8 cellular contexts compared by ENCODE assay signal in genomic region chr7:76201732-76202665, GRCh38. TPM values are rescaled to one million over a fixed set of nuclear protein-coding genes. Genes with fewer than 3 reads are reported as not detected.
DNase-seq lines count a peak whose midpoint lies in the region; ATAC-seq and TF ChIP-seq lines count a peak whose summit lies in the region.

A gene with protein sequence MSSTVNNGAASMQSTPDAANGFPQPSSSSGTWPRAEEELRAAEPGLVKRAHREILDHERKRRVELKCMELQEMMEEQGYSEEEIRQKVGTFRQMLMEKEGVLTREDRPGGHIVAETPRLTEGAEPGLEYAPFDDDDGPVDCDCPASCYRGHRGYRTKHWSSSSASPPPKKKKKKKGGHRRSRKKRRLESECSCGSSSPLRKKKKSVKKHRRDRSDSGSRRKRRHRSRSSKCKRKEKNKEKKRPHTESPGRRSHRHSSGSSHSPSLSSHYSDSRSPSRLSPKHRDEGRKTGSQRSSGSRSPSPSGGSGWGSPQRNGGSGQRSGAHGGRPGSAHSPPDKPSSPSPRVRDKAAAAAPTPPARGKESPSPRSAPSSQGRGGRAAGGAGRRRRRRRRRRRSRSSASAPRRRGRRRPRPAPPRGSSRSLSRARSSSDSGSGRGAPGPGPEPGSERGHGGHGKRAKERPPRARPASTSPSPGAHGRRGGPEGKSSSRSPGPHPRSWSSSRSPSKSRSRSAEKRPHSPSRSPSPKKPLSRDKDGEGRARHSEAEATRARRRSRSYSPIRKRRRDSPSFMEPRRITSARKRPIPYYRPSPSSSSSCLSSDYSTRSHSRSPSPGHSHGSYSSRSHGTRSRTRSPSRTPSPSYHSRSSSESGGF (plus strand): TSS chr7:76201896. CDS start chr7:76235067, 33,171 bp downstream.

- TF ChIP-seq RAD21 in liver (IDR thresholded peaks at IDR 0.05) = peak in 1 of 2 donors; percentile 48

- H3K36me3 ChIP-seq in GM06990 (ENCODE audit: control insufficient read depth, insufficient read depth, low read length) (no peaks in the 10 kb centered on the region), liver (ENCODE audit: control insufficient read depth in 4 of 4, insufficient read depth in 3 of 4, low read depth in 1 of 4, low read length in 3 of 4) (no peaks in the 10 kb centered on the region)

- peak; percentile 35 for TF ChIP-seq CTCF in GM06990 (IDR thresholded peaks at IDR 0.05; ENCODE audit: insufficient read depth, low read length, poor library complexity, severe bottlenecking)
- TF ChIP-seq CTCF in liver (IDR thresholded peaks at IDR 0.05; ENCODE audit: low read depth, low read length, missing input control) = peak; percentile 56

- peak; percentile 72 for ATAC-seq in HG03432 (IDR thresholded peaks at IDR 0.05; ENCODE audit: unreplicated experiment)
- no peak for ATAC-seq in GM21737 (IDR thresholded peaks at IDR 0.05; ENCODE audit: unreplicated experiment)

- H3K4me3 ChIP-seq in GM06990 (replicated peaks; ENCODE audit: low read depth, low read length) = no peak within 1 kb of the TSS
- peak within 1 kb of the TSS in 1 of 3 donors; percentile 23 for H3K4me3 ChIP-seq in liver (ENCODE audit: low read depth in 1 of 3, low read length in 3 of 3)

- H3K27me3 ChIP-seq in GM06990 (replicated peaks; ENCODE audit: control insufficient read depth, insufficient read depth, low read length) (no peaks in the 10 kb centered on the region), liver (ENCODE audit: control insufficient read depth in 4 of 4, insufficient read depth in 4 of 4, low read length in 3 of 4) (peaks cover 0 to 2% (median 0%) of the 10 kb centered on the region in 4 donors)

- H3K4me1 ChIP-seq in liver (ENCODE audit: control insufficient read depth in 4 of 4, insufficient read depth in 4 of 4, low read length in 3 of 4) = peaks cover 0 to 4% (median 1%) of the 10 kb centered on the region in 4 donors

- H3K9me3 ChIP-seq in liver (ENCODE audit: control insufficient read depth in 4 of 4, low read length in 3 of 4) = no peaks in the 10 kb centered on the region

- H3K9ac ChIP-seq in liver (ENCODE audit: low read depth in 1 of 2, low read length in 2 of 2) = no peak within 1 kb of the TSS

- WGBS in liver = 3% methylated on average over 57 of the region's 57 CpGs

- DNase-seq in GM06990 (ENCODE audit: extremely low read depth, insufficient read length) (peak; percentile 74), NCI-H526 treated with DMSO at 0.1 percent for 48 hours (lab: John Stamatoyannopoulos, UW) (peak; percentile 76), dermis blood vessel endothelial cell (peak; percentile 86)
- DNase-seq in activated CD4-positive, alpha-beta T cell treated with anti-CD3 and anti-CD28 coated beads, Interleukin-2, amount 50 U/mL, for 4 hours = peak; percentile 76 to 78
- peak; percentile 70 to 86 for DNase-seq in stimulated activated CD4-positive, alpha-beta T cell treated with anti-CD3 and anti-CD28 coated beads, Interleukin-4, amount 100 ng/mL, for 4 hours

- H3K27ac ChIP-seq in liver (ENCODE audit: low read depth in 1 of 2, low read length in 2 of 2) = no peak within 1 kb of the TSS

TF ChIP-seq in liver, 16 proteins besides CTCF, POLR2A, EP300 and RAD21:
- TF ChIP-seq GABPA (IDR thresholded peaks at IDR 0.05 in 1 of 2, conservative IDR thresholded peaks at IDR 0.05 in 1 of 2) = no peak
- TF ChIP-seq, protein P1, sequence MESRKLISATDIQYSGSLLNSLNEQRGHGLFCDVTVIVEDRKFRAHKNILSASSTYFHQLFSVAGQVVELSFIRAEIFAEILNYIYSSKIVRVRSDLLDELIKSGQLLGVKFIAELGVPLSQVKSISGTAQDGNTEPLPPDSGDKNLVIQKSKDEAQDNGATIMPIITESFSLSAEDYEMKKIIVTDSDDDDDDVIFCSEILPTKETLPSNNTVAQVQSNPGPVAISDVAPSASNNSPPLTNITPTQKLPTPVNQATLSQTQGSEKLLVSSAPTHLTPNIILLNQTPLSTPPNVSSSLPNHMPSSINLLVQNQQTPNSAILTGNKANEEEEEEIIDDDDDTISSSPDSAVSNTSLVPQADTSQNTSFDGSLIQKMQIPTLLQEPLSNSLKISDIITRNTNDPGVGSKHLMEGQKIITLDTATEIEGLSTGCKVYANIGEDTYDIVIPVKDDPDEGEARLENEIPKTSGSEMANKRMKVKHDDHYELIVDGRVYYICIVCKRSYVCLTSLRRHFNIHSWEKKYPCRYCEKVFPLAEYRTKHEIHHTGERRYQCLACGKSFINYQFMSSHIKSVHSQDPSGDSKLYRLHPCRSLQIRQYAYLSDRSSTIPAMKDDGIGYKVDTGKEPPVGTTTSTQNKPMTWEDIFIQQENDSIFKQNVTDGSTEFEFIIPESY (IDR thresholded peaks at IDR 0.05) = no peak
- TF ChIP-seq HNF4A (conservative IDR thresholded peaks at IDR 0.05) = no peak
- no peak for TF ChIP-seq EGR1 (IDR thresholded peaks at IDR 0.05; ENCODE audit: low read depth in 2 of 2)
- TF ChIP-seq FOXA1 (IDR thresholded peaks at IDR 0.05) = no peak
- TF ChIP-seq HNF4G (IDR thresholded peaks at IDR 0.05) = no peak
- TF ChIP-seq MAX (IDR thresholded peaks at IDR 0.05) = no peak
- TF ChIP-seq, protein P2, sequence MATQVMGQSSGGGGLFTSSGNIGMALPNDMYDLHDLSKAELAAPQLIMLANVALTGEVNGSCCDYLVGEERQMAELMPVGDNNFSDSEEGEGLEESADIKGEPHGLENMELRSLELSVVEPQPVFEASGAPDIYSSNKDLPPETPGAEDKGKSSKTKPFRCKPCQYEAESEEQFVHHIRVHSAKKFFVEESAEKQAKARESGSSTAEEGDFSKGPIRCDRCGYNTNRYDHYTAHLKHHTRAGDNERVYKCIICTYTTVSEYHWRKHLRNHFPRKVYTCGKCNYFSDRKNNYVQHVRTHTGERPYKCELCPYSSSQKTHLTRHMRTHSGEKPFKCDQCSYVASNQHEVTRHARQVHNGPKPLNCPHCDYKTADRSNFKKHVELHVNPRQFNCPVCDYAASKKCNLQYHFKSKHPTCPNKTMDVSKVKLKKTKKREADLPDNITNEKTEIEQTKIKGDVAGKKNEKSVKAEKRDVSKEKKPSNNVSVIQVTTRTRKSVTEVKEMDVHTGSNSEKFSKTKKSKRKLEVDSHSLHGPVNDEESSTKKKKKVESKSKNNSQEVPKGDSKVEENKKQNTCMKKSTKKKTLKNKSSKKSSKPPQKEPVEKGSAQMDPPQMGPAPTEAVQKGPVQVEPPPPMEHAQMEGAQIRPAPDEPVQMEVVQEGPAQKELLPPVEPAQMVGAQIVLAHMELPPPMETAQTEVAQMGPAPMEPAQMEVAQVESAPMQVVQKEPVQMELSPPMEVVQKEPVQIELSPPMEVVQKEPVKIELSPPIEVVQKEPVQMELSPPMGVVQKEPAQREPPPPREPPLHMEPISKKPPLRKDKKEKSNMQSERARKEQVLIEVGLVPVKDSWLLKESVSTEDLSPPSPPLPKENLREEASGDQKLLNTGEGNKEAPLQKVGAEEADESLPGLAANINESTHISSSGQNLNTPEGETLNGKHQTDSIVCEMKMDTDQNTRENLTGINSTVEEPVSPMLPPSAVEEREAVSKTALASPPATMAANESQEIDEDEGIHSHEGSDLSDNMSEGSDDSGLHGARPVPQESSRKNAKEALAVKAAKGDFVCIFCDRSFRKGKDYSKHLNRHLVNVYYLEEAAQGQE (IDR thresholded peaks at IDR 0.05) = peak; percentile 97
- TF ChIP-seq, protein P3, sequence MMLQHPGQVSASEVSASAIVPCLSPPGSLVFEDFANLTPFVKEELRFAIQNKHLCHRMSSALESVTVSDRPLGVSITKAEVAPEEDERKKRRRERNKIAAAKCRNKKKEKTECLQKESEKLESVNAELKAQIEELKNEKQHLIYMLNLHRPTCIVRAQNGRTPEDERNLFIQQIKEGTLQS (IDR thresholded peaks at IDR 0.05) = no peak

RNA-seq across cellular contexts. Expression of the gene that starts here (rescaled TPM):
- total RNA-seq in dermis blood vessel endothelial cell = 2.0 and 2.2 TPM in 2 replicates
- under 1 TPM in 1 of 2 donors, not detected in 1; 0.08 TPM for total RNA-seq in liver
- under 1 TPM in 1 of 2 donors, not detected in 1; 0.16 TPM for polyA plus RNA-seq in liver
